In genomic region chr6:36126553-36127458, GRCh38 we compare ENCODE assay signal across 10 cellular contexts. TPM values are rescaled to one million over a fixed set of nuclear protein-coding genes. Genes with fewer than 3 reads are reported as not detected.
DNase-seq lines count a peak whose midpoint lies in the region; ATAC-seq, FAIRE-seq and TF ChIP-seq lines count a peak whose summit lies in the region.
"Had no signal": no experiment of that assay in that cellular context is flagged by ENCODE, and none has a peak within 500 bp of the region (broad histone marks: within the 10 kb centered on the region; RNA-seq: fewer than 3 reads in every experiment).

No MANE protein-coding gene starts in this region.

- peaks cover 6% of the 10 kb centered on the region; the same call in 1 of the 2 replicates for H3K79me2 ChIP-seq in DOHH2 (ENCODE audit: control insufficient read depth, low read length)
- no peaks in the 10 kb centered on the region for H3K79me2 ChIP-seq in astrocyte (ENCODE audit: insufficient read depth, low read length)
- no peaks in the 10 kb centered on the region for H3K79me2 ChIP-seq in neural progenitor cell (ENCODE audit: low read depth)

- H3K36me3 Mint-ChIP-seq in astrocyte (ENCODE audit: low read depth, unreplicated experiment) (peaks cover 4% of the 10 kb centered on the region), neural progenitor cell (no peaks in the 10 kb centered on the region)

- H3K27me3 ChIP-seq in DOHH2 (ENCODE audit: control insufficient read depth, low read length) (no peaks in the 10 kb centered on the region), astrocyte (ENCODE audit: insufficient read depth, low read length) (no peaks in the 10 kb centered on the region), neural progenitor cell (peaks cover 38% of the 10 kb centered on the region)

- ATAC-seq in HG02885 (IDR thresholded peaks at IDR 0.05; ENCODE audit: poor library complexity, unreplicated experiment) (no peak), GM18858 (IDR thresholded peaks at IDR 0.05; ENCODE audit: unreplicated experiment) (no peak)

- H4K20me1 ChIP-seq in DOHH2 (ENCODE audit: control insufficient read depth, insufficient read depth, low read depth, low read length) (no peaks in the 10 kb centered on the region), astrocyte (ENCODE audit: insufficient read depth, low read length) (no peaks in the 10 kb centered on the region), neural progenitor cell (ENCODE audit: low read depth) (no peaks in the 10 kb centered on the region)

- intact Hi-C loops in posterior cingulate gyrus (cut with DNase I), result loop anchor here (10.0 kb wide), 1 partner anchor 238 kb away; no protein-coding TSS in a partner anchor

- no peak overlapping the region for H3K27ac ChIP-seq in DOHH2 (ENCODE audit: low read depth, low read length)
- H3K27ac ChIP-seq in astrocyte (ENCODE audit: low read depth, low read length), result no peak overlapping the region
- no peak overlapping the region for H3K27ac ChIP-seq in neural progenitor cell

- H3K4me1 Mint-ChIP-seq in astrocyte (ENCODE audit: low read depth, unreplicated experiment) (peaks cover 21% of the 10 kb centered on the region), neural progenitor cell (peaks cover 10% of the 10 kb centered on the region)

- no peak for FAIRE-seq in astrocyte (lab: Jason Lieb, UNC)
- FAIRE-seq: colon had no signal

- H3K36me3 ChIP-seq in DOHH2 (ENCODE audit: control insufficient read depth, low read length), result no peaks in the 10 kb centered on the region
- no peaks in the 10 kb centered on the region for H3K36me3 ChIP-seq in astrocyte (ENCODE audit: insufficient read depth, low read length)
- H3K36me3 ChIP-seq in neural progenitor cell, result no peaks in the 10 kb centered on the region

- H3K4me1 ChIP-seq in DOHH2 (ENCODE audit: control insufficient read depth, low read length) (peaks cover 62% of the 10 kb centered on the region), astrocyte (ENCODE audit: insufficient read depth, low read length) (peaks cover 17% of the 10 kb centered on the region), neural progenitor cell (peaks cover 9% of the 10 kb centered on the region)

- H3K4me3 ChIP-seq in DOHH2 (ENCODE audit: low read length) (no peak overlapping the region), astrocyte (ENCODE audit: insufficient read depth, low read depth, low read length) (no peak overlapping the region), neural progenitor cell (no peak overlapping the region)

- H2AFZ ChIP-seq in astrocyte (ENCODE audit: low read depth, low read length) (no peak overlapping the region), neural progenitor cell (replicated peaks) (no peak overlapping the region)

- peak overlapping the region; percentile 54 for H3K27ac Mint-ChIP-seq in astrocyte (ENCODE audit: unreplicated experiment)
- peak overlapping the region; percentile 22 for H3K27ac Mint-ChIP-seq in neural progenitor cell

- H3F3A ChIP-seq in DOHH2 (ENCODE audit: control insufficient read depth, insufficient read depth), result peaks cover 3% of the 10 kb centered on the region
- no peaks in the 10 kb centered on the region for H3F3A ChIP-seq in neural progenitor cell (ENCODE audit: low read depth)

- peak overlapping the region; percentile 55 for H3K4me3 Mint-ChIP-seq in astrocyte (ENCODE audit: unreplicated experiment)
- H3K4me3 Mint-ChIP-seq in neural progenitor cell, result no peak overlapping the region

- H3K9me3 Mint-ChIP-seq in astrocyte (ENCODE audit: unreplicated experiment), result peaks cover 2% of the 10 kb centered on the region
- no peaks in the 10 kb centered on the region for H3K9me3 Mint-ChIP-seq in neural progenitor cell

- DNase-seq in M059J (ENCODE audit: low read depth) (peak; percentile 83), astrocyte (ENCODE audit: low read depth) (peak; percentile 25), neural progenitor cell (ENCODE audit: low spot score) (no peak), posterior cingulate gyrus (no peak)
- DNase-seq: hypothalamus, NCI-H2171 treated with DMSO at 0.1 percent for 48 hours had no signal

- no peak for TF ChIP-seq CTCF in DOHH2 (IDR thresholded peaks at IDR 0.05; ENCODE audit: low read depth, low read length, poor library complexity, severe bottlenecking)
- TF ChIP-seq CTCF in astrocyte (IDR thresholded peaks at IDR 0.05; ENCODE audit: insufficient read depth, low read depth, low read length), result no peak
- TF ChIP-seq CTCF in neural progenitor cell (IDR thresholded peaks at IDR 0.05), result no peak

- no peak overlapping the region for H3K9ac ChIP-seq in astrocyte (ENCODE audit: low read length)
- H3K9ac ChIP-seq in neural progenitor cell, result no peak overlapping the region

- H3K9me3 ChIP-seq in DOHH2 (ENCODE audit: control insufficient read depth, insufficient read depth, low read length) (no peaks in the 10 kb centered on the region), astrocyte (ENCODE audit: insufficient read depth, low read depth, low read length) (no peaks in the 10 kb centered on the region), neural progenitor cell (ENCODE audit: low read depth) (no peaks in the 10 kb centered on the region)

- H3K27me3 Mint-ChIP-seq in astrocyte (ENCODE audit: low read depth, unreplicated experiment) (no peaks in the 10 kb centered on the region), neural progenitor cell (ENCODE audit: insufficient read depth, low read depth) (peaks cover 13% of the 10 kb centered on the region)

- H3K4me2 ChIP-seq in DOHH2 (ENCODE audit: low read length) (peak overlapping the region; percentile 21; the same call in 1 of the 2 replicates), astrocyte (ENCODE audit: low read length) (peak overlapping the region; percentile 38), neural progenitor cell (no peak overlapping the region)

- H3K9me2 ChIP-seq in DOHH2 (replicated peaks; ENCODE audit: control insufficient read depth, low read length), result no peaks in the 10 kb centered on the region

RNA-seq across cellular contexts. Expression of gene MAPK13, which starts 3.5 kb away (rescaled TPM):
- 1.8 and 4.0 TPM in 2 replicates for total RNA-seq in M059J (2014; rRNA removed; shearing (Covaris generic))
- total RNA-seq in astrocyte (4.5 and 5.8 TPM in 2 replicates), neural progenitor cell (ENCODE audit: low replicate concordance) (0.13 and 1.1 TPM in 2 replicates)

Comparison
In these comparisons a context has a peak if more than half of its experiments do, and no peak if none do; other contexts are left out.
1. DNase-seq: peak in M059J (single experiment) and astrocyte (single experiment); none in neural progenitor cell (single experiment) and posterior cingulate gyrus (0 of 10).